9 cellular contexts compared by ENCODE assay signal in genomic region chr12:64039285-64039871, GRCh38.
DNase-seq lines count a peak whose midpoint lies in the region; ATAC-seq and TF ChIP-seq lines count a peak whose summit lies in the region.
"Had no signal": no experiment of that assay in that cellular context is flagged by ENCODE, and none has a peak within 500 bp of the region (broad histone marks: within the 10 kb centered on the region; RNA-seq: fewer than 3 reads in every experiment).

No MANE protein-coding gene starts in this region.

- no peak overlapping the region for H3K4me3 Mint-ChIP-seq in neural progenitor cell

- no peak for TF ChIP-seq CTCF in neural progenitor cell (IDR thresholded peaks at IDR 0.05)
- TF ChIP-seq CTCF in spleen (IDR thresholded peaks at IDR 0.05 in 8 of 11, conservative IDR thresholded peaks at IDR 0.05 in 3 of 11): no peak

- no peaks in the 10 kb centered on the region for H4K20me1 ChIP-seq in neural progenitor cell (ENCODE audit: low read depth)

- H3F3A ChIP-seq in neural progenitor cell (ENCODE audit: low read depth): peaks cover 5% of the 10 kb centered on the region

- H3K4me1 Mint-ChIP-seq in neural progenitor cell: peaks cover 23% of the 10 kb centered on the region

- peak overlapping the region; percentile 44 for H2AFZ ChIP-seq in neural progenitor cell (replicated peaks)

- H3K4me3 ChIP-seq in neural progenitor cell (no peak overlapping the region), spleen (no peak overlapping the region)

- intact Hi-C loops in spleen (cut with DNase I; ENCODE audit: low total_unique reads): no loop called here

- H3K27me3 Mint-ChIP-seq in neural progenitor cell (ENCODE audit: insufficient read depth, low read depth): peaks cover 2% of the 10 kb centered on the region

- peak; percentile 39 for ATAC-seq in esophagus mucosa
- ATAC-seq in stimulated activated naive CD8-positive, alpha-beta T cell treated with anti-CD3 and anti-CD28 coated beads, Interleukin-15, Interleukin-2, amounts not matched to agents 100 U/mL and 50 U/mL, for 24 hours: no peak

- DNase-seq in DMS153 (lab: John Stamatoyannopoulos, UW): peak; percentile 86
- peak; percentile 84 for DNase-seq in NCI-H345 (lab: John Stamatoyannopoulos, UW)
- peak; percentile 19 for DNase-seq in neural progenitor cell (ENCODE audit: low spot score)
- no peak for DNase-seq in spleen
- DNase-seq in stimulated activated naive CD8-positive, alpha-beta T cell treated with anti-CD3 and anti-CD28 coated beads, Interleukin-15, Interleukin-2, amounts not matched to agents 100 U/mL and 50 U/mL, for 24 hours: no peak
- DNase-seq in activated gamma-delta T cell treated with Interleukin-2 at 50 U/mL for 16 hours: no peak
- no peak for DNase-seq in SW 1271 (lab: John Stamatoyannopoulos, UW)
- DNase-seq: stimulated activated CD4-positive, alpha-beta T cell treated with anti-CD3 and anti-CD28 coated beads, Interleukin-4, amount 100 ng/mL, for 4 hours had no signal

- no peak for TF ChIP-seq POLR2A in spleen (IDR thresholded peaks at IDR 0.05)

- H3K9ac ChIP-seq in neural progenitor cell: no peak overlapping the region

- H3K9me3 Mint-ChIP-seq in neural progenitor cell: no peaks in the 10 kb centered on the region

- H3K79me2 ChIP-seq in neural progenitor cell (ENCODE audit: low read depth): no peaks in the 10 kb centered on the region

- 44 to 59% (median 51%) methylated on average over 7 of the region's 7 CpGs for WGBS in spleen, 5 donors

- peak overlapping the region; percentile 51 for H3K4me2 ChIP-seq in neural progenitor cell

- H3K36me3 Mint-ChIP-seq in neural progenitor cell: peaks cover 6% of the 10 kb centered on the region

- no peaks in the 10 kb centered on the region for H3K9me3 ChIP-seq in neural progenitor cell (ENCODE audit: low read depth)
- H3K9me3 ChIP-seq in spleen: peaks cover 0 to 7% (median 5%) of the 10 kb centered on the region in 8 donors

- peak overlapping the region; percentile 23 for H3K27ac Mint-ChIP-seq in neural progenitor cell

- peak overlapping the region; percentile 22 for H3K27ac ChIP-seq in neural progenitor cell
- H3K27ac ChIP-seq in spleen: peak overlapping the region in 2 of 8 donors; percentile 1 to 11

- H3K4me1 ChIP-seq in neural progenitor cell (peaks cover 16% of the 10 kb centered on the region), spleen (peaks cover 0 to 4% (median 0%) of the 10 kb centered on the region in 6 donors)

- H3K36me3 ChIP-seq in neural progenitor cell (no peaks in the 10 kb centered on the region), spleen (no peaks in the 10 kb centered on the region)

- no peaks in the 10 kb centered on the region for H3K27me3 ChIP-seq in neural progenitor cell
- H3K27me3 ChIP-seq in spleen (replicated peaks in 1 of 7): no peaks in the 10 kb centered on the region

Comparison
In these comparisons a context has a peak if more than half of its experiments do, and no peak if none do; other contexts are left out.
1. DNase-seq: peak in DMS153 (single experiment), NCI-H345 (single experiment) and neural progenitor cell (single experiment); none in spleen (single experiment), stimulated activated naive CD8-positive, alpha-beta T cell treated with anti-CD3 and anti-CD28 coated beads, Interleukin-15, Interleukin-2, amounts not matched to agents 100 U/mL and 50 U/mL, for 24 hours (single experiment), activated gamma-delta T cell treated with Interleukin-2 at 50 U/mL for 16 hours (single experiment) and SW 1271 (0 of 2).